ENCODE assay signal across 16 cellular contexts in genomic region chr9:124708633-124709032, GRCh38.
DNase-seq lines count a peak whose midpoint lies in the region; ATAC-seq and TF ChIP-seq lines count a peak whose summit lies in the region.
"Had no signal": no experiment of that assay in that cellular context is flagged by ENCODE, and none has a peak within 500 bp of the region (broad histone marks: within the 10 kb centered on the region; RNA-seq: fewer than 3 reads in every experiment).

No MANE protein-coding gene starts in this region.

- ATAC-seq in GM21723 (IDR thresholded peaks at IDR 0.05; ENCODE audit: unreplicated experiment) = no peak
- ATAC-seq: activated T-cell treated with anti-CD3 and anti-CD28 coated beads, Interleukin-2, amount 50 U/mL, for 4 hours; gastrocnemius medialis had no signal

- intact Hi-C loops in tibial artery (cut with DNase I; ENCODE audit: low total_unique reads) = no loop called here

- no peaks in the 10 kb centered on the region for H3K27me3 ChIP-seq in tibial artery
- H3K27me3 ChIP-seq: gastrocnemius medialis, right lobe of liver had no signal

- H3K27ac ChIP-seq in epithelial cell of prostate (peak overlapping the region; percentile 38), tibial artery (no peak overlapping the region)
- H3K27ac ChIP-seq: C4-2B, gastrocnemius medialis, right lobe of liver had no signal

- H3K4me1 ChIP-seq in tibial artery = peaks cover 0 to 6% (median 0%) of the 10 kb centered on the region in 4 donors
- H3K4me1 ChIP-seq: gastrocnemius medialis had no signal

- H3K36me3 ChIP-seq in tibial artery = no peaks in the 10 kb centered on the region
- H3K36me3 ChIP-seq: gastrocnemius medialis, right lobe of liver had no signal

- H3K9me3 ChIP-seq in tibial artery = no peaks in the 10 kb centered on the region
- H3K9me3 ChIP-seq: gastrocnemius medialis, right lobe of liver had no signal

- H3K4me3 ChIP-seq in tibial artery = no peak overlapping the region
- H3K4me3 ChIP-seq: gastrocnemius medialis, right lobe of liver had no signal

- no peak for TF ChIP-seq CTCF in tibial artery (IDR thresholded peaks at IDR 0.05)

- DNase-seq in GM03348 (ENCODE audit: low spot score) = peak; percentile 19
- peak; percentile 96 for DNase-seq in RPMI7951 (ENCODE audit: low read depth)
- DNase-seq in epithelial cell of prostate (ENCODE audit: low read depth, low spot score) = no peak
- peak; percentile 69 for DNase-seq in myocyte (ENCODE audit: low read depth)
- no peak for DNase-seq in activated CD8-positive, alpha-beta memory T cell treated with anti-CD3 and anti-CD28 coated beads, Interleukin-2, amount 50 U/mL, for 48 hours
- DNase-seq in tibial artery = no peak
- no peak for DNase-seq in DMS53 (lab: John Stamatoyannopoulos, UW)
- DNase-seq: activated CD4-positive, alpha-beta T cell treated with anti-CD3 and anti-CD28 coated beads for 1 hour; activated T-cell treated with anti-CD3 and anti-CD28 coated beads, Interleukin-2, amount 50 U/mL, for 4 hours; gastrocnemius medialis; NCI-H2171 treated with DMSO at 0.1 percent for 48 hours; right lobe of liver; stimulated activated naive CD4-positive, alpha-beta T cell treated with Interleukin-2 at 50 U/mL for 16 hours; SW 1271 had no signal

Comparison
In these comparisons a context has a peak if more than half of its experiments do, and no peak if none do; other contexts are left out.
1. DNase-seq: peak in GM03348 (single experiment), RPMI7951 (single experiment) and myocyte (single experiment); none in epithelial cell of prostate (single experiment), activated CD8-positive, alpha-beta memory T cell treated with anti-CD3 and anti-CD28 coated beads, Interleukin-2, amount 50 U/mL, for 48 hours (single experiment), tibial artery (0 of 2) and DMS53 (single experiment).